In the genomic region with DNA sequence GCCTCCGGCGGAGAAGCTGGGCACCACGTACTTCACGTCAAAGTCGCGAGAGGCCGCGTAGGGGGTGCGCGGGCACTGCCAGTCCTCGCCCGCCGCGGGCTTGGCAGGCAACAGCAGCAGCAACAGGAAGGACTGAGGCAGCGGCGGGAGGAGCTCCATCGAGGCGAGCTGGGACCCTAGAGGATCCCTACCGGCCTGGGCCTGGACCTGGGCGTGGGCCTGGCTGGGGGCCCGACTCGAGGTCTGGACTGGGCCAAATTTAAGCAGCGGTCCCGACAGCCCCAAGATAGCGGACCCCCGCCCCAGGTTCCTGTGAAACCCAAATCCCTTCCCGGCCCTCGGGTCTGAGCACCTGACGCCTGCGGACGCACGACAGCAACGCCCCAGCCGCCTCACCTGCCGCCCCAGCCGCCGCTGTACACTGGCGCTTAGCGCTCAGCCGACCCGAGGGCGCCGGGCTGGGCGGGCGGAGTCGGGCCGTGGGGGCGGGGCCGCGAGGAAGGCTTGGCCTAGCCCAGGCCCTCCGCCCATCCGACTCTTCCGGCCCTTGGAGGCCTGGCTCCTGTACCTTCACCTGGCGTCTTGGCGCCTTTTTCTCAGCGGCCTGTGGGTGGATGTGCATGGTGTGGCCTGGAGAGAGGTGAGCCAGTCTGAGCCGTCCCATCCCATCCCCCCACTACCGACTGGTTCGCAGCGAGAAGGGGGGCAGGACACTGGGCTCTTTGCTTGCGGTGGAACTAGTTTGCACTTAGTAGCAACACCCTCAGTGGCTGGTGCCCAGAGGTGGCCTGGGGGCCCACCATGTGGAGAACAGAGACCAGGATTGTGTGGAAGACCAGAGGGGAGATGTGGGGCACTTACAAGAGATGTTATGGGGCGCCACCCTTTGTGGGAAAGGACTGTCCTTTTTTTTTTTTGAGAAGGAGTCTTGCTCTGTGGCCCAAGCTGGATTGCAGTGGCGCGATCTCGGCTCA, we compare ENCODE assay signal across 8 cellular contexts. TPM values are rescaled to one million over a fixed set of nuclear protein-coding genes. Genes with fewer than 3 reads are reported as not detected.
DNase-seq lines count a peak whose midpoint lies in the region; ATAC-seq lines count a peak whose summit lies in the region.

A gene (minus strand): TSS at position 423 of the 974 bp plus-strand sequence. CDS start 264 bp downstream, at position 159.

- no peaks in the 10 kb centered on the region for H3K4me1 ChIP-seq in SJCRH30

- H3K4me3 ChIP-seq in SJCRH30, result no peak within 1 kb of the TSS

- ATAC-seq in GM18498 (IDR thresholded peaks at IDR 0.05; ENCODE audit: unreplicated experiment), result peak; percentile 74
- peak; percentile 72 for ATAC-seq in HG03095 (IDR thresholded peaks at IDR 0.05; ENCODE audit: unreplicated experiment)

- H3K9me3 ChIP-seq in SJCRH30 (replicated peaks), result no peaks in the 10 kb centered on the region

- H3K36me3 ChIP-seq in SJCRH30, result no peaks in the 10 kb centered on the region

- DNase-seq in T follicular helper cell (ENCODE audit: low read depth) (peak; percentile 73), amniotic epithelial cell (ENCODE audit: low read depth) (peak; percentile 17), iPS-NIHi7 (ENCODE audit: extremely low spot score) (peak; percentile 95), dedifferentiated amniotic fluid mesenchymal stem cell (ENCODE audit: extremely low spot score) (no peak), SJCRH30 (no peak)
- DNase-seq in stimulated activated CD4-positive, alpha-beta T cell treated with anti-CD3 and anti-CD28 coated beads, Interleukin-2, amount 100 ng/mL, for 24 hours, result peak; percentile 81 to 91

- H3K27me3 ChIP-seq in SJCRH30, result no peaks in the 10 kb centered on the region

- H3K27ac ChIP-seq in SJCRH30, result no peak within 1 kb of the TSS

RNA-seq across cellular contexts. Expression of the gene that starts here (rescaled TPM):
- not detected in 2 replicates for total RNA-seq in SJCRH30 (2014; rRNA removed; shearing (Covaris generic))

Comparison
In these comparisons a context has a peak if more than half of its experiments do, and no peak if none do; other contexts are left out.
1. DNase-seq: peak in T follicular helper cell (single experiment), amniotic epithelial cell (single experiment), iPS-NIHi7 (single experiment) and stimulated activated CD4-positive, alpha-beta T cell treated with anti-CD3 and anti-CD28 coated beads, Interleukin-2, amount 100 ng/mL, for 24 hours (2 of 2); none in dedifferentiated amniotic fluid mesenchymal stem cell (single experiment) and SJCRH30 (0 of 2).